1 cellular context compared by ENCODE assay signal in the genomic region with DNA sequence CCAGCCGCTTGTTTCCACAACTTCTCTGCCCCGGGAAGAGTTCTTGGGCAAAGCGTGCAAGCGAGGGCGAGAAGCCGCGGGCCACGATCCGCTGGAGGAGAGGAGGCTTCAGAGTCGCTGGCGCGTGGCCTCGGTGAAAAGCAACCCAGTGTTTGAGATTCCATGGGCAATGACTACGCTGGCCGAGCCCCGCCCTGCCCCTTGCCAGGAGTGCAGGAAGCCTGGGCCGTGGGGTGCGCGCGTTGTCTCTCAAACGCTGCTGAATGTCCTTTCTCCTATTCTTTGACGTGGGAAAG.
TF ChIP-seq lines count a peak whose summit lies in the region.

No MANE protein-coding gene starts in this region.

TF ChIP-seq in K562, 482 proteins besides CTCF, POLR2A, EP300 and RAD21:
- TF ChIP-seq, protein P1, sequence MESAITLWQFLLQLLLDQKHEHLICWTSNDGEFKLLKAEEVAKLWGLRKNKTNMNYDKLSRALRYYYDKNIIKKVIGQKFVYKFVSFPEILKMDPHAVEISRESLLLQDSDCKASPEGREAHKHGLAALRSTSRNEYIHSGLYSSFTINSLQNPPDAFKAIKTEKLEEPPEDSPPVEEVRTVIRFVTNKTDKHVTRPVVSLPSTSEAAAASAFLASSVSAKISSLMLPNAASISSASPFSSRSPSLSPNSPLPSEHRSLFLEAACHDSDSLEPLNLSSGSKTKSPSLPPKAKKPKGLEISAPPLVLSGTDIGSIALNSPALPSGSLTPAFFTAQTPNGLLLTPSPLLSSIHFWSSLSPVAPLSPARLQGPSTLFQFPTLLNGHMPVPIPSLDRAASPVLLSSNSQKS (CRISPR knock-in tag; IDR thresholded peaks at IDR 0.05), result no peak
- TF ChIP-seq TSC22D4 (tag; IDR thresholded peaks at IDR 0.05), result no peak
- TF ChIP-seq CSDE1 (IDR thresholded peaks at IDR 0.05), result no peak
- TF ChIP-seq, protein P2, sequence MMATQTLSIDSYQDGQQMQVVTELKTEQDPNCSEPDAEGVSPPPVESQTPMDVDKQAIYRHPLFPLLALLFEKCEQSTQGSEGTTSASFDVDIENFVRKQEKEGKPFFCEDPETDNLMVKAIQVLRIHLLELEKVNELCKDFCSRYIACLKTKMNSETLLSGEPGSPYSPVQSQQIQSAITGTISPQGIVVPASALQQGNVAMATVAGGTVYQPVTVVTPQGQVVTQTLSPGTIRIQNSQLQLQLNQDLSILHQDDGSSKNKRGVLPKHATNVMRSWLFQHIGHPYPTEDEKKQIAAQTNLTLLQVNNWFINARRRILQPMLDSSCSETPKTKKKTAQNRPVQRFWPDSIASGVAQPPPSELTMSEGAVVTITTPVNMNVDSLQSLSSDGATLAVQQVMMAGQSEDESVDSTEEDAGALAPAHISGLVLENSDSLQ (IDR thresholded peaks at IDR 0.05), result no peak
- no peak for TF ChIP-seq TCF3 (CRISPR knock-in tag; IDR thresholded peaks at IDR 0.05)
- TF ChIP-seq, protein P3, sequence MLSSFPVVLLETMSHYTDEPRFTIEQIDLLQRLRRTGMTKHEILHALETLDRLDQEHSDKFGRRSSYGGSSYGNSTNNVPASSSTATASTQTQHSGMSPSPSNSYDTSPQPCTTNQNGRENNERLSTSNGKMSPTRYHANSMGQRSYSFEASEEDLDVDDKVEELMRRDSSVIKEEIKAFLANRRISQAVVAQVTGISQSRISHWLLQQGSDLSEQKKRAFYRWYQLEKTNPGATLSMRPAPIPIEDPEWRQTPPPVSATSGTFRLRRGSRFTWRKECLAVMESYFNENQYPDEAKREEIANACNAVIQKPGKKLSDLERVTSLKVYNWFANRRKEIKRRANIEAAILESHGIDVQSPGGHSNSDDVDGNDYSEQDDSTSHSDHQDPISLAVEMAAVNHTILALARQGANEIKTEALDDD (IDR thresholded peaks at IDR 0.05), result no peak
- no peak for TF ChIP-seq SMARCC2 (IDR thresholded peaks at IDR 0.05; ENCODE audit: low read depth)
- no peak for TF ChIP-seq EHMT2 (IDR thresholded peaks at IDR 0.05)
- TF ChIP-seq ZNF274 (IDR thresholded peaks at IDR 0.05; ENCODE audit: borderline replicate concordance, low read depth, low read length), result no peak
- no peak for TF ChIP-seq MTA1 (IDR thresholded peaks at IDR 0.05; ENCODE audit: borderline replicate concordance)
- TF ChIP-seq, protein P4, sequence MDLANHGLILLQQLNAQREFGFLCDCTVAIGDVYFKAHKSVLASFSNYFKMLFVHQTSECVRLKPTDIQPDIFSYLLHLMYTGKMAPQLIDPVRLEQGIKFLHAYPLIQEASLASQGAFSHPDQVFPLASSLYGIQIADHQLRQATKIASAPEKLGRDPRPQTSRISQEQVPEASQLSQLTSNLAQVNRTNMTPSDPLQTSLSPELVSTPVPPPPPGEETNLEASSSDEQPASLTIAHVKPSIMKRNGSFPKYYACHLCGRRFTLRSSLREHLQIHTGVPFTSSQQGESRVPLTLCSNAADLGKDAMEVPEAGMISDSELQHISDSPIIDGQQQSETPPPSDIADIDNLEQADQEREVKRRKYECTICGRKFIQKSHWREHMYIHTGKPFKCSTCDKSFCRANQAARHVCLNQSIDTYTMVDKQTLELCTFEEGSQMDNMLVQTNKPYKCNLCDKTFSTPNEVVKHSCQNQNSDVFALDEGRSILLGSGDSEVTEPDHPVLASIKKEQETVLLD (IDR thresholded peaks at IDR 0.05), result no peak
- TF ChIP-seq SMARCA5 (IDR thresholded peaks at IDR 0.05), result no peak
- no peak for TF ChIP-seq FIP1L1 (IDR thresholded peaks at IDR 0.05; ENCODE audit: low read depth, low read length, poor library complexity, severe bottlenecking)
- TF ChIP-seq BCL6 (CRISPR knock-in tag; IDR thresholded peaks at IDR 0.05), result no peak
